36 cellular contexts compared by ENCODE assay signal in the genomic region with DNA sequence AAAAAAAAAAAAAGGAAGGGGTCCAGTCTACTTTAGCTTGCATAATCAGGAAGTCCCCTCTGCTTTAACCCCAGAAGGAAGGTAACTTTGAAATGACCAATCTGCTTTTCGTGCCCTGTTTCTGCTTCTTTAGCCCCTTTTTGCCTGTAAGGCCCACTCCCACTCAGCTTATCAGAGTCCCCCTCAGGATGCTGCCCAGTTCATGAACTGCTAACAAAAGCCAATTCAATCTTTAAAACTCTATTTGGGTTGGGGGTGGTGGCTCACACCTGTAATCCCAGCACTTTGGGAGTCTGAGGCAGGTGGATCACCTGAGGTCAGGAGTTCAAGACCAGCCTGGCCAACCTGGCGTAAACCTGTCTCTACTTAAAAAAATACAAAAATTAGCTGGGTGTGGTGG. TPM values are rescaled to one million over a fixed set of nuclear protein-coding genes. Genes with fewer than 3 reads are reported as not detected.
"Had no signal": no experiment of that assay in that cellular context is flagged by ENCODE, and none has a peak within 500 bp of the region (broad histone marks: within the 10 kb centered on the region; RNA-seq: fewer than 3 reads in every experiment).

No MANE protein-coding gene starts in this region.

- H3K27ac ChIP-seq: adrenal gland, body of pancreas, brain microvascular endothelial cell, breast epithelium, VCaP had no signal

- H3K4me3 ChIP-seq: adrenal gland, body of pancreas, breast epithelium had no signal

- H3K9me3 Mint-ChIP-seq: activated CD4-positive, alpha-beta T cell treated with anti-CD3 and anti-CD28 coated beads, Interleukin-2, amount 10 ng/mL, durations not matched to agents 24 days and 14 days; activated CD8-positive, alpha-beta T cell treated with anti-CD3 and anti-CD28 coated beads for 36 hours; activated naive CD4-positive, alpha-beta T cell treated with anti-CD3 and anti-CD28 coated beads for 36 hours; activated naive CD4-positive, alpha-beta T cell treated with anti-CD3 and anti-CD28 coated beads, Interleukin-2, amount 50 U/mL, for 72 hours; activated naive CD8-positive, alpha-beta T cell treated with anti-CD3 and anti-CD28 coated beads for 36 hours; activated T-cell treated with anti-CD3 and anti-CD28 coated beads, Interleukin-2, amount 50 U/mL, for 72 hours; activated T-helper 1 cell treated with anti-CD3 and anti-CD28 coated beads, Interleukin-12 subunit alpha, Interleukin-12 subunit beta, Interleukin-2, Interleukin-4 antibody, amounts not matched to agents 30 ng/mL and 10 ng/mL and 1 ng/mL, durations not matched to agents 14 hours and 24 hours and 36 hours; activated T-helper 17 cell treated with anti-CD3 and anti-CD28 coated beads, Interleukin-2, amount 50 U/mL, for 72 hours; T-helper 2 cell treated with Interferon-gamma antibody and Interleukin-4, amounts not matched to agents 5 μg/mL and 100 μg/mL, for 36 hours had no signal

- H3K9me3 ChIP-seq: adrenal gland had no signal

- DNase-seq: activated B cell treated with CpG ODN at 0.5 μM for 24 hours; activated CD4-positive, alpha-beta memory T cell treated with anti-CD3 and anti-CD28 coated beads for 36 hours; activated CD4-positive, alpha-beta T cell treated with anti-CD3 and anti-CD28 coated beads for 4 hours; activated CD4-positive, alpha-beta T cell treated with anti-CD3 and anti-CD28 coated beads, Interleukin-2, amount 10 ng/mL, durations not matched to agents 24 days and 14 days; activated CD4-positive, alpha-beta T cell treated with anti-CD3 and anti-CD28 coated beads, Interleukin-2, amount 50 U/mL, for 1 hour; activated CD4-positive, alpha-beta T cell treated with anti-CD3 and anti-CD28 coated beads, Interleukin-2, amount 50 U/mL, for 4 hours; activated CD4-positive, CD25-positive, alpha-beta regulatory T cell treated with anti-CD3 and anti-CD28 coated beads, Interleukin-2, amount 50 U/mL, for 72 hours; activated CD8-positive, alpha-beta memory T cell treated with anti-CD3 and anti-CD28 coated beads, Interleukin-2, amount 50 U/mL, for 4 hours; activated CD8-positive, alpha-beta T cell treated with anti-CD3 and anti-CD28 coated beads for 36 hours; activated effector memory CD4-positive, alpha-beta T cell treated with anti-CD3 and anti-CD28 coated beads, Interleukin-2, amount 50 U/mL, for 16 hours; activated gamma-delta T cell treated with Interleukin-2 at 50 U/mL for 16 hours; activated naive CD4-positive, alpha-beta T cell; activated naive CD4-positive, alpha-beta T cell treated with anti-CD3 and anti-CD28 coated beads for 36 hours; activated naive CD4-positive, alpha-beta T cell treated with anti-CD3 and anti-CD28 coated beads, Interleukin-2, amount 50 U/mL, for 16 hours; activated naive CD8-positive, alpha-beta T cell treated with anti-CD3 and anti-CD28 coated beads for 36 hours; activated T-cell treated with anti-CD3 and anti-CD28 coated beads for 4 hours; activated T-cell treated with anti-CD3 and anti-CD28 coated beads, Interleukin-2, amount 50 U/mL, for 1 hour; activated T-cell treated with anti-CD3 and anti-CD28 coated beads, Interleukin-2, amount 50 U/mL, for 4 hours; activated T-cell treated with anti-CD3 and anti-CD28 coated beads, Interleukin-2, amount 50 U/mL, for 72 hours; adrenal gland; amniotic stem cell; aorta; body of pancreas; brain microvascular endothelial cell; central memory CD4-positive, alpha-beta T cell; T-helper 2 cell; T-helper 9 cell had no signal

- H3K4me1 Mint-ChIP-seq: activated B cell treated with CpG ODN at 0.5 μM for 24 hours; activated CD4-positive, alpha-beta T cell treated with anti-CD3 and anti-CD28 coated beads, Interleukin-2, amount 10 ng/mL, durations not matched to agents 24 days and 14 days; activated naive CD8-positive, alpha-beta T cell treated with anti-CD3 and anti-CD28 coated beads for 36 hours; activated T-helper 17 cell treated with anti-CD3 and anti-CD28 coated beads, Interleukin-2, amount 50 U/mL, for 72 hours had no signal

- H3K27ac Mint-ChIP-seq: activated B cell treated with CpG ODN at 0.5 μM for 24 hours; activated CD4-positive, alpha-beta memory T cell treated with anti-CD3 and anti-CD28 coated beads for 36 hours; activated CD4-positive, alpha-beta T cell treated with anti-CD3 and anti-CD28 coated beads, Interleukin-2, amount 10 ng/mL, durations not matched to agents 24 days and 14 days; activated CD8-positive, alpha-beta T cell treated with anti-CD3 and anti-CD28 coated beads for 36 hours; activated naive CD4-positive, alpha-beta T cell treated with anti-CD3 and anti-CD28 coated beads for 36 hours; activated naive CD8-positive, alpha-beta T cell treated with anti-CD3 and anti-CD28 coated beads for 36 hours; activated T-cell treated with anti-CD3 and anti-CD28 coated beads, Interleukin-2, amount 50 U/mL, for 72 hours; activated T-helper 1 cell treated with anti-CD3 and anti-CD28 coated beads, Interleukin-12 subunit alpha, Interleukin-12 subunit beta, Interleukin-2, Interleukin-4 antibody, amounts not matched to agents 30 ng/mL and 10 ng/mL and 1 ng/mL, durations not matched to agents 14 hours and 24 hours and 36 hours; activated T-helper 17 cell treated with anti-CD3 and anti-CD28 coated beads, Interleukin-2, amount 50 U/mL, for 72 hours had no signal

- H3K36me3 Mint-ChIP-seq: activated CD4-positive, alpha-beta memory T cell treated with anti-CD3 and anti-CD28 coated beads for 36 hours; activated naive CD4-positive, alpha-beta T cell treated with anti-CD3 and anti-CD28 coated beads, Interleukin-2, amount 50 U/mL, for 72 hours had no signal

- FAIRE-seq: astrocyte, colon, TTC549 had no signal

- H3K4me3 Mint-ChIP-seq: activated B cell treated with CpG ODN at 0.5 μM for 24 hours; activated CD4-positive, alpha-beta memory T cell treated with anti-CD3 and anti-CD28 coated beads for 36 hours; activated CD4-positive, alpha-beta T cell treated with anti-CD3 and anti-CD28 coated beads, Interleukin-2, amount 10 ng/mL, durations not matched to agents 24 days and 14 days; activated CD8-positive, alpha-beta T cell treated with anti-CD3 and anti-CD28 coated beads for 36 hours; activated naive CD4-positive, alpha-beta T cell treated with anti-CD3 and anti-CD28 coated beads for 36 hours; activated naive CD8-positive, alpha-beta T cell treated with anti-CD3 and anti-CD28 coated beads for 36 hours; activated T-cell treated with anti-CD3 and anti-CD28 coated beads, Interleukin-2, amount 50 U/mL, for 4 hours; activated T-cell treated with anti-CD3 and anti-CD28 coated beads, Interleukin-2, amount 50 U/mL, for 72 hours; activated T-helper 1 cell treated with anti-CD3 and anti-CD28 coated beads, Interleukin-12 subunit alpha, Interleukin-12 subunit beta, Interleukin-2, Interleukin-4 antibody, amounts not matched to agents 30 ng/mL and 10 ng/mL and 1 ng/mL, durations not matched to agents 14 hours and 24 hours and 36 hours; activated T-helper 17 cell treated with anti-CD3 and anti-CD28 coated beads, Interleukin-2, amount 50 U/mL, for 72 hours; T-helper 2 cell treated with Interferon-gamma antibody and Interleukin-4, amounts not matched to agents 5 μg/mL and 100 μg/mL, for 36 hours had no signal

- ATAC-seq: activated CD8-positive, alpha-beta T cell treated with anti-CD3 and anti-CD28 coated beads for 36 hours; activated naive CD4-positive, alpha-beta T cell treated with anti-CD3 and anti-CD28 coated beads, Interleukin-2, amount 50 U/mL, for 72 hours; activated T-cell treated with anti-CD3 and anti-CD28 coated beads, Interleukin-2, amount 50 U/mL, for 4 hours; activated T-cell treated with anti-CD3 and anti-CD28 coated beads, Interleukin-2, amount 50 U/mL, for 72 hours; activated T-helper 17 cell treated with anti-CD3 and anti-CD28 coated beads, Interleukin-2, amount 50 U/mL, for 72 hours; body of pancreas had no signal

- H3K4me1 ChIP-seq: adrenal gland, body of pancreas, breast epithelium had no signal

- H3K36me3 ChIP-seq: adrenal gland, brain microvascular endothelial cell, breast epithelium had no signal

- H3K27me3 Mint-ChIP-seq: activated B cell treated with CpG ODN at 0.5 μM for 24 hours; activated CD8-positive, alpha-beta T cell treated with anti-CD3 and anti-CD28 coated beads for 36 hours; activated naive CD8-positive, alpha-beta T cell treated with anti-CD3 and anti-CD28 coated beads for 36 hours; activated T-helper 17 cell treated with anti-CD3 and anti-CD28 coated beads, Interleukin-2, amount 50 U/mL, for 72 hours had no signal

RNA-seq across cellular contexts. Expression of a gene that starts 12.3 kb away (rescaled TPM):
- polyA plus RNA-seq: aorta had no signal
